9 cellular contexts compared by ENCODE assay signal in the genomic region with DNA sequence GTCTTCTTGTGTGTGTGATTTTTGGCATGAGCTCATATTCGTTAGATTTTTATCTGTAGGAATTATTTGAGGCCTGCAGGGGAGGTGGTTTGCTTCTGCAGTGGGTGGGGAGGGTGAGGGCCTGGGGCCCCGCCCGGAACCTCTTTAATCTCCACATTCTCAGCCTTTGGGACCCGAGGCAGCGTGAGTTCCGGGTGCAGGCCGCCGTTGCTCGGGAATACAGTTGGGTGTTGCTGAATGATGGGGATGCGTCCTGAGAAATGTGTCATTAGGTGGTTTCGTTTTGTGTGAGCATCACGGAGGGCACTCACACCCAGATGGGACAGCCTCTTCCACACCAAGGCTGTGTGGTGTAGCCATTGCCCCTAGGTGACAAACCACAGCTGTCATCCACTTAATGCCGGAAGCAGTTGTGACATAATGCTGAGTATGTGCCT. TPM values are rescaled to one million over a fixed set of nuclear protein-coding genes. Genes with fewer than 3 reads are reported as not detected.
DNase-seq lines count a peak whose midpoint lies in the region; ATAC-seq lines count a peak whose summit lies in the region.
"Had no signal": no experiment of that assay in that cellular context is flagged by ENCODE, and none has a peak within 500 bp of the region (broad histone marks: within the 10 kb centered on the region; RNA-seq: fewer than 3 reads in every experiment).

No MANE protein-coding gene starts in this region.

- peak overlapping the region; percentile 65 for H3K4me3 Mint-ChIP-seq in activated naive CD4-positive, alpha-beta T cell treated with anti-CD3 and anti-CD28 coated beads, Interleukin-2, amount 50 U/mL, for 24 hours
- H3K4me3 Mint-ChIP-seq in stimulated activated naive CD8-positive, alpha-beta T cell treated with anti-CD3 and anti-CD28 coated beads, Interleukin-15, amount 100 ng/mL, for 72 hours, result peak overlapping the region in 1 of 2 donors; percentile 21

- intact Hi-C loops in left colon (cut with DNase I, micrococcal nuclease), result no loop called here

- no peak for DNase-seq in activated naive CD4-positive, alpha-beta T cell (lab: John Stamatoyannopoulos, UW)
- peak; percentile 30 to 32 for DNase-seq in activated CD8-positive, alpha-beta memory T cell treated with anti-CD3 and anti-CD28 coated beads for 1 hour (ENCODE audit: extremely low read depth in 1 of 2, low read depth in 1 of 2)
- DNase-seq in left colon (no peak), NAMALWA (ENCODE audit: low spot score) (no peak), NCI-H2227 treated with DMSO at 0.1 percent for 48 hours (lab: John Stamatoyannopoulos, UW) (no peak)
- peak in 1 of 2 donors; percentile 57 for DNase-seq in stimulated activated naive CD8-positive, alpha-beta T cell treated with anti-CD3 and anti-CD28 coated beads, Interleukin-15, amount 100 ng/mL, for 72 hours

- H3K27ac Mint-ChIP-seq in activated naive CD4-positive, alpha-beta T cell treated with anti-CD3 and anti-CD28 coated beads, Interleukin-2, amount 50 U/mL, for 24 hours, result peak overlapping the region; percentile 74
- H3K27ac Mint-ChIP-seq in stimulated activated naive CD8-positive, alpha-beta T cell treated with anti-CD3 and anti-CD28 coated beads, Interleukin-15, amount 100 ng/mL, for 72 hours, result peak overlapping the region; percentile 13 to 85

- ATAC-seq in left colon, result peak; percentile 27
- ATAC-seq in stimulated activated naive CD8-positive, alpha-beta T cell treated with anti-CD3 and anti-CD28 coated beads, Interleukin-15, amount 100 ng/mL, for 72 hours, result peak; percentile 90
- ATAC-seq in GM18511 (IDR thresholded peaks at IDR 0.05; ENCODE audit: unreplicated experiment), result no peak

- no peaks in the 10 kb centered on the region for H3K27me3 Mint-ChIP-seq in activated naive CD4-positive, alpha-beta T cell treated with anti-CD3 and anti-CD28 coated beads, Interleukin-2, amount 50 U/mL, for 24 hours
- H3K27me3 Mint-ChIP-seq in stimulated activated naive CD8-positive, alpha-beta T cell treated with anti-CD3 and anti-CD28 coated beads, Interleukin-15, amount 100 ng/mL, for 72 hours, result no peaks in the 10 kb centered on the region

- H3K36me3 Mint-ChIP-seq in activated naive CD4-positive, alpha-beta T cell treated with anti-CD3 and anti-CD28 coated beads, Interleukin-2, amount 50 U/mL, for 24 hours, result peaks cover 14% of the 10 kb centered on the region

- H3K4me1 Mint-ChIP-seq in activated naive CD4-positive, alpha-beta T cell treated with anti-CD3 and anti-CD28 coated beads, Interleukin-2, amount 50 U/mL, for 24 hours, result peaks cover 7% of the 10 kb centered on the region
- peaks cover 16% of the 10 kb centered on the region for H3K4me1 Mint-ChIP-seq in stimulated activated naive CD8-positive, alpha-beta T cell treated with anti-CD3 and anti-CD28 coated beads, Interleukin-15, amount 100 ng/mL, for 72 hours

- H3K9me3 Mint-ChIP-seq in activated naive CD4-positive, alpha-beta T cell treated with anti-CD3 and anti-CD28 coated beads, Interleukin-2, amount 50 U/mL, for 24 hours, result no peaks in the 10 kb centered on the region
- no peaks in the 10 kb centered on the region for H3K9me3 Mint-ChIP-seq in stimulated activated naive CD8-positive, alpha-beta T cell treated with anti-CD3 and anti-CD28 coated beads, Interleukin-15, amount 100 ng/mL, for 72 hours

RNA-seq across cellular contexts. Expression of a gene that starts 13.7 kb away (rescaled TPM):
- total RNA-seq in left colon, result 10 to 100 TPM; 50.8 to 69.8 TPM
- total RNA-seq: glomerular endothelial cell had no signal

RNA-seq across cellular contexts. Expression of a gene that starts 28.5 kb away (rescaled TPM):
- total RNA-seq in left colon, result 10 to 100 TPM; 72.8 to 75.3 TPM

RNA-seq across cellular contexts. Expression of a gene that starts 46.0 kb away (rescaled TPM):
- 100 to 1,000 TPM in 1 of 2 donors, 10 to 100 TPM in 1; 32.3 to 124 TPM for total RNA-seq in left colon

Comparison
In these comparisons a context has a peak if more than half of its experiments do, and no peak if none do; other contexts are left out.
1. DNase-seq: peak in activated CD8-positive, alpha-beta memory T cell treated with anti-CD3 and anti-CD28 coated beads for 1 hour (2 of 2); none in activated naive CD4-positive, alpha-beta T cell (0 of 4), left colon (0 of 2), NAMALWA (single experiment) and NCI-H2227 treated with DMSO at 0.1 percent for 48 hours (single experiment).